15 cellular contexts compared by ENCODE assay signal in genomic region chr13:110592670-110593069, GRCh38.
"Had no signal": no experiment of that assay in that cellular context is flagged by ENCODE, and none has a peak within 500 bp of the region (broad histone marks: within the 10 kb centered on the region; RNA-seq: fewer than 3 reads in every experiment).

No MANE protein-coding gene starts in this region.

- H3K4me3 Mint-ChIP-seq: activated B cell treated with CpG ODN at 0.5 μM for 24 hours; activated CD4-positive, alpha-beta T cell treated with anti-CD3 and anti-CD28 coated beads, Interleukin-2, amount 10 ng/mL, durations not matched to agents 24 days and 14 days; activated T-helper 17 cell treated with anti-CD3 and anti-CD28 coated beads, Interleukin-2, amount 50 U/mL, for 72 hours; brain; neural progenitor cell; stimulated activated naive CD8-positive, alpha-beta T cell treated with anti-CD3 and anti-CD28 coated beads, Interleukin-15, amount 100 ng/mL, for 72 hours; T-helper 17 cell had no signal

- H3K36me3 Mint-ChIP-seq: activated naive CD4-positive, alpha-beta T cell treated with anti-CD3 and anti-CD28 coated beads, Interleukin-2, amount 50 U/mL, for 72 hours; brain; neural progenitor cell had no signal

- H3K4me3 ChIP-seq: hepatocyte, lung, neural progenitor cell, pancreas, thoracic aorta, vagina had no signal

- H3K27ac ChIP-seq: hepatocyte, neural progenitor cell, pancreas, thoracic aorta, vagina had no signal

- H3K9ac ChIP-seq: neural progenitor cell had no signal

- DNase-seq: activated B cell treated with CpG ODN at 0.5 μM for 24 hours; activated T-cell treated with anti-CD3 and anti-CD28 coated beads for 4 hours; pancreas; retina; stimulated activated naive CD8-positive, alpha-beta T cell treated with anti-CD3 and anti-CD28 coated beads, Interleukin-15, amount 100 ng/mL, for 72 hours; T-helper 17 cell had no signal

- H2AFZ ChIP-seq: hepatocyte, neural progenitor cell had no signal

- H3K4me1 ChIP-seq: neural progenitor cell, pancreas had no signal

- H3K9me3 ChIP-seq: pancreas, thoracic aorta, vagina had no signal

- H3K27me3 ChIP-seq: hepatocyte, neural progenitor cell, pancreas, vagina had no signal

- H3K27me3 Mint-ChIP-seq: activated B cell treated with CpG ODN at 0.5 μM for 24 hours had no signal

- H3K4me1 Mint-ChIP-seq: activated B cell treated with CpG ODN at 0.5 μM for 24 hours; activated T-helper 17 cell treated with anti-CD3 and anti-CD28 coated beads, Interleukin-2, amount 50 U/mL, for 72 hours; brain; neural progenitor cell; stimulated activated naive CD8-positive, alpha-beta T cell treated with anti-CD3 and anti-CD28 coated beads, Interleukin-15, amount 100 ng/mL, for 72 hours had no signal

- H3K27ac Mint-ChIP-seq: activated B cell treated with CpG ODN at 0.5 μM for 24 hours; activated CD4-positive, alpha-beta T cell treated with anti-CD3 and anti-CD28 coated beads, Interleukin-2, amount 10 ng/mL, durations not matched to agents 24 days and 14 days; activated naive CD4-positive, alpha-beta T cell treated with anti-CD3 and anti-CD28 coated beads, Interleukin-2, amount 50 U/mL, for 72 hours; activated T-helper 17 cell treated with anti-CD3 and anti-CD28 coated beads, Interleukin-2, amount 50 U/mL, for 72 hours; brain; neural progenitor cell; T-helper 17 cell had no signal

- H3K36me3 ChIP-seq: neural progenitor cell, pancreas, thoracic aorta, vagina had no signal

- H3K4me2 ChIP-seq: hepatocyte, neural progenitor cell had no signal

- H3K9me3 Mint-ChIP-seq: activated B cell treated with CpG ODN at 0.5 μM for 24 hours; activated CD4-positive, alpha-beta T cell treated with anti-CD3 and anti-CD28 coated beads, Interleukin-2, amount 10 ng/mL, durations not matched to agents 24 days and 14 days; activated naive CD4-positive, alpha-beta T cell treated with anti-CD3 and anti-CD28 coated beads, Interleukin-2, amount 50 U/mL, for 72 hours; activated T-helper 17 cell treated with anti-CD3 and anti-CD28 coated beads, Interleukin-2, amount 50 U/mL, for 72 hours; brain; neural progenitor cell; stimulated activated naive CD8-positive, alpha-beta T cell treated with anti-CD3 and anti-CD28 coated beads, Interleukin-15, amount 100 ng/mL, for 72 hours had no signal
